11 cellular contexts compared by ENCODE assay signal in the genomic region with DNA sequence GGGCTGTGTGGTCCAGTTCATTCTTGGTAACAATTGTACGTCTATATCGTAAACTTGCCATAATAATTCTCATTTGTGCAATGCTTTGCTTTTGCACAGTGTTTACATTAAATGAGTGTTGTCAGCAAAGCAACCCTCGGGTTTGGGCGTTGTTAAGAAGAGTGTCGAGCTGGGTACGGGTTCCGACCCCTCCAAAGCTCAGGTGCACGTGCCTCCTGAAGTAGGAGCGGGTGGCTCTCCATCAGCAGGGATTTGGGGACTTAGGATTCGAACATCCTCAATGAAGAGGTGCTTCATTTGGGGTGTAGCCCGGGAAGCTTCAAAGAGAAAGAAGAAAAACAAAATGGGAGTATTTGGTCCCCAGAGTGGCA. TPM values are rescaled to one million over a fixed set of nuclear protein-coding genes. Genes with fewer than 3 reads are reported as not detected.
DNase-seq lines count a peak whose midpoint lies in the region; ATAC-seq, FAIRE-seq and TF ChIP-seq lines count a peak whose summit lies in the region.
"Had no signal": no experiment of that assay in that cellular context is flagged by ENCODE, and none has a peak within 500 bp of the region (broad histone marks: within the 10 kb centered on the region; RNA-seq: fewer than 3 reads in every experiment).

No MANE protein-coding gene starts in this region.

- H3K9me3 Mint-ChIP-seq in T-helper 2 cell treated with Interferon-gamma antibody and Interleukin-4, amounts not matched to agents 5 μg/mL and 100 μg/mL, for 36 hours, result no peaks in the 10 kb centered on the region
- no peaks in the 10 kb centered on the region for H3K9me3 Mint-ChIP-seq in activated T-helper 1 cell treated with anti-CD3 and anti-CD28 coated beads, Interleukin-12 subunit alpha, Interleukin-12 subunit beta, Interleukin-2, Interleukin-4 antibody, amounts not matched to agents 30 ng/mL and 10 ng/mL and 1 ng/mL, durations not matched to agents 14 hours and 24 hours and 36 hours
- H3K9me3 Mint-ChIP-seq in stimulated activated naive B cell treated with anti-CD40 and anti-IgM and Interleukin-4, amounts not matched to agents 10 μg/mL and 1 μg/mL and 100 μg/mL, for 72 hours, result peaks cover 0 to 3% of the 10 kb centered on the region in 2 donors

- H3K9me1 ChIP-seq in keratinocyte (ENCODE audit: control insufficient read depth, extremely low read depth, insufficient read depth, low read length), result no peaks in the 10 kb centered on the region

- no peak for FAIRE-seq in keratinocyte (lab: Jason Lieb, UNC)
- FAIRE-seq: GM12878 had no signal

- no peaks in the 10 kb centered on the region for H3K4me1 ChIP-seq in keratinocyte (ENCODE audit: control insufficient read depth, extremely low read depth, insufficient read depth, low read length)

- intact Hi-C loops in activated T-helper 1 cell treated with anti-CD3 and anti-CD28 coated beads, Interleukin-12 subunit alpha, Interleukin-12 subunit beta, Interleukin-2, Interleukin-4 antibody, amounts not matched to agents 30 ng/mL and 10 ng/mL and 1 ng/mL, durations not matched to agents 14 hours and 24 hours and 36 hours (cut with micrococcal nuclease), result loop anchor here (5.0 kb wide), 1 partner anchor 176 kb away; no protein-coding TSS in a partner anchor

- no peak overlapping the region for H3K9ac ChIP-seq in keratinocyte (ENCODE audit: control insufficient read depth, extremely low read depth, insufficient read depth, low read length)

- no peak overlapping the region for H3K27ac ChIP-seq in keratinocyte (ENCODE audit: control insufficient read depth, insufficient read depth, low read length)

- H3K27me3 Mint-ChIP-seq in T-helper 2 cell treated with Interferon-gamma antibody and Interleukin-4, amounts not matched to agents 5 μg/mL and 100 μg/mL, for 36 hours (ENCODE audit: low read depth), result peaks cover 23% of the 10 kb centered on the region
- peaks cover 22% of the 10 kb centered on the region for H3K27me3 Mint-ChIP-seq in activated T-helper 1 cell treated with anti-CD3 and anti-CD28 coated beads, Interleukin-12 subunit alpha, Interleukin-12 subunit beta, Interleukin-2, Interleukin-4 antibody, amounts not matched to agents 30 ng/mL and 10 ng/mL and 1 ng/mL, durations not matched to agents 14 hours and 24 hours and 36 hours (ENCODE audit: insufficient read depth)
- H3K27me3 Mint-ChIP-seq in stimulated activated naive B cell treated with anti-CD40 and anti-IgM and Interleukin-4, amounts not matched to agents 10 μg/mL and 1 μg/mL and 100 μg/mL, for 72 hours, result peaks cover 5 to 33% of the 10 kb centered on the region in 2 donors

- H3K36me3 Mint-ChIP-seq in T-helper 2 cell treated with Interferon-gamma antibody and Interleukin-4, amounts not matched to agents 5 μg/mL and 100 μg/mL, for 36 hours (ENCODE audit: low read depth), result no peaks in the 10 kb centered on the region
- H3K36me3 Mint-ChIP-seq in activated T-helper 1 cell treated with anti-CD3 and anti-CD28 coated beads, Interleukin-12 subunit alpha, Interleukin-12 subunit beta, Interleukin-2, Interleukin-4 antibody, amounts not matched to agents 30 ng/mL and 10 ng/mL and 1 ng/mL, durations not matched to agents 14 hours and 24 hours and 36 hours (ENCODE audit: low read depth), result no peaks in the 10 kb centered on the region
- peaks cover 0 to 1% of the 10 kb centered on the region in 2 donors for H3K36me3 Mint-ChIP-seq in stimulated activated naive B cell treated with anti-CD40 and anti-IgM and Interleukin-4, amounts not matched to agents 10 μg/mL and 1 μg/mL and 100 μg/mL, for 72 hours

- H3K4me3 Mint-ChIP-seq in T-helper 2 cell treated with Interferon-gamma antibody and Interleukin-4, amounts not matched to agents 5 μg/mL and 100 μg/mL, for 36 hours, result peak overlapping the region; percentile 86
- H3K4me3 Mint-ChIP-seq in activated T-helper 1 cell treated with anti-CD3 and anti-CD28 coated beads, Interleukin-12 subunit alpha, Interleukin-12 subunit beta, Interleukin-2, Interleukin-4 antibody, amounts not matched to agents 30 ng/mL and 10 ng/mL and 1 ng/mL, durations not matched to agents 14 hours and 24 hours and 36 hours, result peak overlapping the region; percentile 78
- H3K4me3 Mint-ChIP-seq in stimulated activated naive B cell treated with anti-CD40 and anti-IgM and Interleukin-4, amounts not matched to agents 10 μg/mL and 1 μg/mL and 100 μg/mL, for 72 hours, result peak overlapping the region; percentile 79 to 83

- peak; percentile 2 to 7 for ATAC-seq in stimulated activated naive B cell treated with anti-CD40 and anti-IgM and Interleukin-4, amounts not matched to agents 10 μg/mL and 1 μg/mL and 100 μg/mL, for 72 hours (replicated peaks)
- ATAC-seq in GM19452 (IDR thresholded peaks at IDR 0.05; ENCODE audit: unreplicated experiment) (no peak), GM18498 (IDR thresholded peaks at IDR 0.05; ENCODE audit: unreplicated experiment) (no peak)

- no peak for TF ChIP-seq CTCF in keratinocyte (optimal IDR thresholded peaks at IDR 0.05 in 1 of 3, IDR thresholded peaks at IDR 0.05 in 1 of 3, conservative IDR thresholded peaks at IDR 0.05 in 1 of 3; ENCODE audit: extremely low read depth in 1 of 3, insufficient read depth in 2 of 3, low read length in 3 of 3)

- H3K4me2 ChIP-seq in keratinocyte (ENCODE audit: control insufficient read depth, extremely low read depth, insufficient read depth, low read depth, low read length), result peak overlapping the region; percentile 46

- peaks cover 10% of the 10 kb centered on the region for H3K4me1 Mint-ChIP-seq in T-helper 2 cell treated with Interferon-gamma antibody and Interleukin-4, amounts not matched to agents 5 μg/mL and 100 μg/mL, for 36 hours (ENCODE audit: low read depth)
- peaks cover 7% of the 10 kb centered on the region for H3K4me1 Mint-ChIP-seq in activated T-helper 1 cell treated with anti-CD3 and anti-CD28 coated beads, Interleukin-12 subunit alpha, Interleukin-12 subunit beta, Interleukin-2, Interleukin-4 antibody, amounts not matched to agents 30 ng/mL and 10 ng/mL and 1 ng/mL, durations not matched to agents 14 hours and 24 hours and 36 hours (ENCODE audit: low read depth)
- H3K4me1 Mint-ChIP-seq in stimulated activated naive B cell treated with anti-CD40 and anti-IgM and Interleukin-4, amounts not matched to agents 10 μg/mL and 1 μg/mL and 100 μg/mL, for 72 hours, result peaks cover 12 to 16% of the 10 kb centered on the region in 2 donors

- H3K27me3 ChIP-seq in keratinocyte (ENCODE audit: control insufficient read depth, extremely low read depth, insufficient read depth, low read length), result no peaks in the 10 kb centered on the region

- H3K27ac Mint-ChIP-seq in T-helper 2 cell treated with Interferon-gamma antibody and Interleukin-4, amounts not matched to agents 5 μg/mL and 100 μg/mL, for 36 hours, result peak overlapping the region; percentile 60
- H3K27ac Mint-ChIP-seq in activated T-helper 1 cell treated with anti-CD3 and anti-CD28 coated beads, Interleukin-12 subunit alpha, Interleukin-12 subunit beta, Interleukin-2, Interleukin-4 antibody, amounts not matched to agents 30 ng/mL and 10 ng/mL and 1 ng/mL, durations not matched to agents 14 hours and 24 hours and 36 hours, result no peak overlapping the region
- peak overlapping the region; percentile 76 for H3K27ac Mint-ChIP-seq in stimulated activated naive B cell treated with anti-CD40 and anti-IgM and Interleukin-4, amounts not matched to agents 10 μg/mL and 1 μg/mL and 100 μg/mL, for 72 hours

- no peaks in the 10 kb centered on the region for H3K36me3 ChIP-seq in keratinocyte (ENCODE audit: control insufficient read depth in 2 of 2, extremely low read depth in 1 of 2, insufficient read depth in 2 of 2, low read length in 2 of 2)

- H3K79me2 ChIP-seq in keratinocyte (ENCODE audit: control insufficient read depth, insufficient read depth, low read length), result no peaks in the 10 kb centered on the region

- H2AFZ ChIP-seq in keratinocyte (ENCODE audit: control insufficient read depth, low read length), result no peak overlapping the region

- dilution Hi-C loops in keratinocyte (cut with MboI; ENCODE audit: extremely low pct_ligation_motif_present, low sequenced_read_pairs), result no loop called here

- peak overlapping the region in 2 of 3 experiments; percentile 28 to 50 for H3K4me3 ChIP-seq in keratinocyte (ENCODE audit: control insufficient read depth in 2 of 3, extremely low read depth in 1 of 3, insufficient read depth in 2 of 3, low read depth in 1 of 3, low read length in 3 of 3)
- H3K4me3 ChIP-seq: GM12878 had no signal

- DNase-seq in T-helper 2 cell treated with Interferon-gamma antibody and Interleukin-4, amounts not matched to agents 5 μg/mL and 100 μg/mL, for 36 hours (ENCODE audit: low spot score), result no peak
- DNase-seq in T-helper 2 cell (no peak), keratinocyte (ENCODE audit: low read depth, low spot score) (no peak), NOMO-1 treated with dmso at 0.1 percent for 144 hours (lab: John Stamatoyannopoulos, UW; ENCODE audit: unreplicated experiment) (no peak)
- no peak for DNase-seq in activated T-helper 1 cell treated with anti-CD3 and anti-CD28 coated beads, Interleukin-12 subunit alpha, Interleukin-12 subunit beta, Interleukin-2, Interleukin-4 antibody, amounts not matched to agents 30 ng/mL and 10 ng/mL and 1 ng/mL, durations not matched to agents 14 hours and 24 hours and 36 hours (ENCODE audit: low spot score)
- no peak for DNase-seq in stimulated activated naive B cell treated with anti-CD40 and anti-IgM and Interleukin-4, amounts not matched to agents 10 μg/mL and 1 μg/mL and 100 μg/mL, for 72 hours

- no peaks in the 10 kb centered on the region for H3K9me3 ChIP-seq in keratinocyte (ENCODE audit: control insufficient read depth, low read depth, low read length)

- no peaks in the 10 kb centered on the region for H4K20me1 ChIP-seq in keratinocyte (ENCODE audit: control insufficient read depth, extremely low read depth, insufficient read depth, low read length)

RNA-seq across cellular contexts. Expression of a gene that starts 1.0 kb away (rescaled TPM):
- 0.32 and 0.36 TPM in 2 replicates for total RNA-seq in activated T-helper 1 cell treated with anti-CD3 and anti-CD28 coated beads, Interleukin-12 subunit alpha, Interleukin-12 subunit beta, Interleukin-2, Interleukin-4 antibody, amounts not matched to agents 30 ng/mL and 10 ng/mL and 1 ng/mL, durations not matched to agents 14 hours and 24 hours and 36 hours
- 0.09 to 0.29 TPM (median 0.14 TPM) in 3 replicates for polyA plus RNA-seq in keratinocyte
- not detected for polyA plus RNA-seq in keratinocyte (2011; ENCODE audit: low read depth)
- polyA plus RNA-seq in keratinocyte (2011; cell fraction: cytosol; rRNA removed), result 0.12 and 0.17 TPM in 2 replicates
- polyA plus RNA-seq in keratinocyte (2011; cell fraction: nucleus; rRNA removed), result 0.16 and 0.18 TPM in 2 replicates
- 0.37 TPM in 1 of 2 replicates, not detected in the other for polyA plus RNA-seq in keratinocyte (2012; ENCODE audit: low replicate concordance)
- not detected in 3 replicates for polyA minus RNA-seq in keratinocyte
- polyA minus RNA-seq in keratinocyte (2011; cell fraction: cytosol; rRNA and poly(A)+ RNA removed), result not detected
- polyA minus RNA-seq in keratinocyte (2011; cell fraction: nucleus; rRNA and poly(A)+ RNA removed), result not detected in 2 replicates
- total RNA-seq: A673, GM12878 had no signal
- polyA plus RNA-seq: GM12878 had no signal

RNA-seq across cellular contexts. Expression of a gene that starts 16.3 kb away (rescaled TPM):
- not detected in 2 replicates for total RNA-seq in activated T-helper 1 cell treated with anti-CD3 and anti-CD28 coated beads, Interleukin-12 subunit alpha, Interleukin-12 subunit beta, Interleukin-2, Interleukin-4 antibody, amounts not matched to agents 30 ng/mL and 10 ng/mL and 1 ng/mL, durations not matched to agents 14 hours and 24 hours and 36 hours
- not detected in 3 replicates for polyA plus RNA-seq in keratinocyte
- polyA plus RNA-seq in keratinocyte (2011; ENCODE audit: low read depth), result not detected
- not detected in 2 replicates for polyA plus RNA-seq in keratinocyte (2011; cell fraction: cytosol; rRNA removed)
- polyA plus RNA-seq in keratinocyte (2011; cell fraction: nucleus; rRNA removed), result not detected in 2 replicates
- not detected in 2 replicates for polyA plus RNA-seq in keratinocyte (2012; ENCODE audit: low replicate concordance)
- polyA minus RNA-seq in keratinocyte, result not detected in 3 replicates
- not detected for polyA minus RNA-seq in keratinocyte (2011; cell fraction: cytosol; rRNA and poly(A)+ RNA removed)
- polyA minus RNA-seq in keratinocyte (2011; cell fraction: nucleus; rRNA and poly(A)+ RNA removed), result not detected in 2 replicates
- total RNA-seq: A673, GM12878 had no signal
- polyA plus RNA-seq: esophagus, GM12878 had no signal

RNA-seq across cellular contexts. Expression of a gene that starts 34.1 kb away (rescaled TPM):
- total RNA-seq in activated T-helper 1 cell treated with anti-CD3 and anti-CD28 coated beads, Interleukin-12 subunit alpha, Interleukin-12 subunit beta, Interleukin-2, Interleukin-4 antibody, amounts not matched to agents 30 ng/mL and 10 ng/mL and 1 ng/mL, durations not matched to agents 14 hours and 24 hours and 36 hours, result not detected in 2 replicates
- polyA plus RNA-seq in keratinocyte, result not detected in 3 replicates
- not detected for polyA plus RNA-seq in keratinocyte (2011; ENCODE audit: low read depth)
- not detected in 2 replicates for polyA plus RNA-seq in keratinocyte (2011; cell fraction: cytosol; rRNA removed)
- polyA plus RNA-seq in keratinocyte (2011; cell fraction: nucleus; rRNA removed), result not detected in 2 replicates
- not detected in 2 replicates for polyA plus RNA-seq in keratinocyte (2012; ENCODE audit: low replicate concordance)
- not detected in 3 replicates for polyA minus RNA-seq in keratinocyte
- not detected for polyA minus RNA-seq in keratinocyte (2011; cell fraction: cytosol; rRNA and poly(A)+ RNA removed)
- polyA minus RNA-seq in keratinocyte (2011; cell fraction: nucleus; rRNA and poly(A)+ RNA removed), result not detected in 2 replicates
- total RNA-seq: A673, GM12878 had no signal
- polyA plus RNA-seq: esophagus, GM12878 had no signal

RNA-seq across cellular contexts. Expression of a gene that starts 37.4 kb away (rescaled TPM):
- total RNA-seq in activated T-helper 1 cell treated with anti-CD3 and anti-CD28 coated beads, Interleukin-12 subunit alpha, Interleukin-12 subunit beta, Interleukin-2, Interleukin-4 antibody, amounts not matched to agents 30 ng/mL and 10 ng/mL and 1 ng/mL, durations not matched to agents 14 hours and 24 hours and 36 hours, result 0.22 TPM in 1 of 2 replicates, not detected in the other
- polyA plus RNA-seq in keratinocyte, result 0.08 to 0.21 TPM (median 0.18 TPM) in 3 replicates
- polyA plus RNA-seq in keratinocyte (2011; ENCODE audit: low read depth), result not detected
- 0.09 and 0.22 TPM in 2 replicates for polyA plus RNA-seq in keratinocyte (2011; cell fraction: cytosol; rRNA removed)
- polyA plus RNA-seq in keratinocyte (2011; cell fraction: nucleus; rRNA removed), result 0.34 TPM in 1 of 2 replicates, not detected in the other
- 0.21 TPM in 1 of 2 replicates, not detected in the other for polyA plus RNA-seq in keratinocyte (2012; ENCODE audit: low replicate concordance)
- 0.22 TPM in 1 of 3 replicates, not detected in the others for polyA minus RNA-seq in keratinocyte
- polyA minus RNA-seq in keratinocyte (2011; cell fraction: cytosol; rRNA and poly(A)+ RNA removed), result not detected
- not detected in 2 replicates for polyA minus RNA-seq in keratinocyte (2011; cell fraction: nucleus; rRNA and poly(A)+ RNA removed)
- total RNA-seq: A673, GM12878 had no signal
- polyA plus RNA-seq: GM12878 had no signal

Comparison
In these comparisons a context has a peak if more than half of its experiments do, and no peak if none do; other contexts are left out.
1. ATAC-seq: peak in stimulated activated naive B cell treated with anti-CD40 and anti-IgM and Interleukin-4, amounts not matched to agents 10 μg/mL and 1 μg/mL and 100 μg/mL, for 72 hours (2 of 2); none in GM19452 (single experiment) and GM18498 (single experiment).
2. Peak in every context shown above with its lines, with median percentiles within 50 percentile points of each other: H3K4me3 Mint-ChIP-seq.